ENCODE assay signal across 35 cellular contexts in genomic region chr7:136424058-136424457, GRCh38.
DNase-seq lines count a peak whose midpoint lies in the region; ATAC-seq, FAIRE-seq and TF ChIP-seq lines count a peak whose summit lies in the region.
"Had no signal": no experiment of that assay in that cellular context is flagged by ENCODE, and none has a peak within 500 bp of the region (broad histone marks: within the 10 kb centered on the region; RNA-seq: fewer than 3 reads in every experiment).

No MANE protein-coding gene starts in this region.

- H3K79me2 ChIP-seq in K562 (ENCODE audit: control insufficient read depth, insufficient read depth, low read length) (no peaks in the 10 kb centered on the region), osteoblast (ENCODE audit: insufficient read depth, low read length) (no peaks in the 10 kb centered on the region), GM23338 (replicated peaks; ENCODE audit: insufficient read depth) (no peaks in the 10 kb centered on the region)

- H3K36me3 ChIP-seq in K562 (ENCODE audit: control insufficient read depth, insufficient read depth, low read length) (no peaks in the 10 kb centered on the region), osteoblast (ENCODE audit: insufficient read depth, low read length) (no peaks in the 10 kb centered on the region), ovary (no peaks in the 10 kb centered on the region), GM23338 (ENCODE audit: insufficient read depth) (no peaks in the 10 kb centered on the region)
- H3K36me3 ChIP-seq: BE2C; BLaER1; BLaER1 treated with 17β-estradiol and CSF1 and Interleukin-3, amounts not matched to agents 10 nM and 100 nM had no signal

- no peak overlapping the region for H3K4me2 ChIP-seq in K562 (ENCODE audit: insufficient read depth, low read length)
- H3K4me2 ChIP-seq in osteoblast (ENCODE audit: insufficient read depth, low read length), result no peak overlapping the region
- no peak overlapping the region for H3K4me2 ChIP-seq in GM23338
- H3K4me2 ChIP-seq: A549; BLaER1; BLaER1 treated with 17β-estradiol and CSF1 and Interleukin-3, amounts not matched to agents 10 nM and 100 nM had no signal

- no TSS peak for BruUV-seq in K562 (replicated peaks; lab: Mats Ljungman, UMichigan)

- FAIRE-seq in K562 (lab: Jason Lieb, UNC), result no peak
- FAIRE-seq: A204.1, A549, D721Med had no signal

- H4K20me1 ChIP-seq in K562 (replicated peaks; ENCODE audit: control insufficient read depth, insufficient read depth, low read length) (no peaks in the 10 kb centered on the region), osteoblast (ENCODE audit: insufficient read depth, low read length) (no peaks in the 10 kb centered on the region), GM23338 (replicated peaks; ENCODE audit: insufficient read depth) (no peaks in the 10 kb centered on the region)
- H4K20me1 ChIP-seq: BLaER1; BLaER1 treated with 17β-estradiol and CSF1 and Interleukin-3, amounts not matched to agents 10 nM and 100 nM had no signal

- peaks cover 11% of the 10 kb centered on the region for H3K4me1 Mint-ChIP-seq in GM23338
- H3K4me1 Mint-ChIP-seq: B cell; CD14-positive monocyte; CD4-positive, alpha-beta memory T cell; CD4-positive, CD25-positive, alpha-beta regulatory T cell; CD8-positive, alpha-beta memory T cell had no signal

- H3K9me2 ChIP-seq in GM23338 (ENCODE audit: insufficient read depth), result no peaks in the 10 kb centered on the region

- ATAC-seq in K562 (no peak), GM23338 (no peak)
- ATAC-seq: A549; CD8-positive, alpha-beta T cell had no signal

- CTCF ChIA-PET in K562 (lab: Yijun Ruan, JAX; ENCODE audit: low intra/inter-chr PET ratio), result no interaction called here

- no peaks in the 10 kb centered on the region for H3K4me1 ChIP-seq in K562 (replicated peaks in 1 of 2; ENCODE audit: control insufficient read depth in 2 of 2, insufficient read depth in 2 of 2, low read length in 2 of 2)
- no peaks in the 10 kb centered on the region for H3K4me1 ChIP-seq in osteoblast (ENCODE audit: insufficient read depth, low read length)
- no peaks in the 10 kb centered on the region for H3K4me1 ChIP-seq in ovary (ENCODE audit: insufficient read depth)
- peaks cover 5% of the 10 kb centered on the region; the same call in 1 of the 2 replicates for H3K4me1 ChIP-seq in GM23338 (ENCODE audit: insufficient read depth)
- H3K4me1 ChIP-seq: A549; BE2C; BLaER1; BLaER1 treated with 17β-estradiol and CSF1 and Interleukin-3, amounts not matched to agents 10 nM and 100 nM; Caco-2 had no signal

- no peak overlapping the region for H3K27ac ChIP-seq in K562 (ENCODE audit: extremely low read depth, low read depth, low read length)
- no peak overlapping the region for H3K27ac ChIP-seq in osteoblast (ENCODE audit: low read depth, low read length)
- no peak overlapping the region for H3K27ac ChIP-seq in ovary
- no peak overlapping the region for H3K27ac ChIP-seq in GM23338 (ENCODE audit: low read depth)
- H3K27ac ChIP-seq: 22Rv1; A549; BLaER1; BLaER1 treated with 17β-estradiol and CSF1 and Interleukin-3, amounts not matched to agents 10 nM and 100 nM; C4-2B had no signal

- in situ Hi-C loops in K562 (cut with MboI), result no loop called here

- TF ChIP-seq EP300 in K562 (IDR thresholded peaks at IDR 0.05; ENCODE audit: low read length), result no peak
- no peak for TF ChIP-seq EP300 in ovary (IDR thresholded peaks at IDR 0.05)

- no peaks in the 10 kb centered on the region for H3K9me3 ChIP-seq in K562 (replicated peaks; ENCODE audit: control insufficient read depth, insufficient read depth, low read depth, low read length)
- H3K9me3 ChIP-seq in osteoblast (ENCODE audit: low read depth, low read length), result no peaks in the 10 kb centered on the region
- H3K9me3 ChIP-seq in ovary, result no peaks in the 10 kb centered on the region
- H3K9me3 ChIP-seq: A549; BE2C; BLaER1; BLaER1 treated with 17β-estradiol and CSF1 and Interleukin-3, amounts not matched to agents 10 nM and 100 nM; Caco-2 had no signal

- no peaks in the 10 kb centered on the region for H3K36me3 Mint-ChIP-seq in GM23338 (ENCODE audit: low read depth)
- H3K36me3 Mint-ChIP-seq: CD14-positive monocyte; CD4-positive, alpha-beta memory T cell; CD4-positive, CD25-positive, alpha-beta regulatory T cell; CD8-positive, alpha-beta T cell had no signal

- peaks cover 2% of the 10 kb centered on the region for H3K27me3 Mint-ChIP-seq in GM23338 (ENCODE audit: insufficient read depth, low read depth, poor library complexity)
- H3K27me3 Mint-ChIP-seq: B cell; CD4-positive, alpha-beta memory T cell; CD4-positive, alpha-beta T cell; CD4-positive, CD25-positive, alpha-beta regulatory T cell; CD8-positive, alpha-beta memory T cell had no signal

- no peaks in the 10 kb centered on the region for H3K27me3 ChIP-seq in K562 (ENCODE audit: control insufficient read depth in 2 of 2, insufficient read depth in 2 of 2, low read length in 2 of 2)
- no peaks in the 10 kb centered on the region for H3K27me3 ChIP-seq in osteoblast (ENCODE audit: insufficient read depth, low read length)
- no peaks in the 10 kb centered on the region for H3K27me3 ChIP-seq in ovary
- no peaks in the 10 kb centered on the region for H3K27me3 ChIP-seq in GM23338 (ENCODE audit: insufficient read depth)
- H3K27me3 ChIP-seq: BE2C; BLaER1; BLaER1 treated with 17β-estradiol and CSF1 and Interleukin-3, amounts not matched to agents 10 nM and 100 nM had no signal

- POLR2A ChIA-PET in K562 (lab: Yijun Ruan, JAX), result no interaction called here

- no peak overlapping the region for H2AFZ ChIP-seq in K562 (ENCODE audit: low read depth, low read length)
- no peak overlapping the region for H2AFZ ChIP-seq in osteoblast (ENCODE audit: low read length)
- no peak overlapping the region for H2AFZ ChIP-seq in GM23338

- H3K9me3 Mint-ChIP-seq in GM23338, result peaks cover 4% of the 10 kb centered on the region; the same call in 1 of the 3 replicates

- H3K4me3 ChIP-seq in K562, result no peak overlapping the region
- no peak overlapping the region for H3K4me3 ChIP-seq in osteoblast (ENCODE audit: insufficient read depth, low read length)
- no peak overlapping the region for H3K4me3 ChIP-seq in ovary
- H3K4me3 ChIP-seq in GM23338, result no peak overlapping the region
- H3K4me3 ChIP-seq: A549; BLaER1; BLaER1 treated with 17β-estradiol and CSF1 and Interleukin-3, amounts not matched to agents 10 nM and 100 nM had no signal

- H3F3A ChIP-seq in GM23338 (replicated peaks; ENCODE audit: low read depth), result no peaks in the 10 kb centered on the region

- TF ChIP-seq POLR2A in K562 (conservative IDR thresholded peaks at IDR 0.05) (no peak), ovary (IDR thresholded peaks at IDR 0.05) (no peak)

- DNase-seq in RPMI8226, result peak; percentile 0
- DNase-seq in K562 (ENCODE audit: extremely low read depth in 1 of 4, low spot score in 3 of 4), result no peak
- DNase-seq in osteoblast (ENCODE audit: insufficient read length, low spot score, missing footprints), result peak; percentile 3
- DNase-seq in NK-92 (lab: John Stamatoyannopoulos, UW; ENCODE audit: unreplicated experiment), result no peak
- DNase-seq in ovary, result no peak
- DNase-seq in GM23338 (ENCODE audit: low spot score), result no peak
- DNase-seq: 8988T; ACHN; AML-193; BE2C; C1 segment of cervical spinal cord; Caco-2; Calu3; CD4-positive, alpha-beta memory T cell; CD4-positive, alpha-beta T cell; CD4-positive, CD25-positive, alpha-beta regulatory T cell; CD8-positive, alpha-beta memory T cell; CD8-positive, alpha-beta T cell; COR-L47; DMS 273 treated with DMSO at 0.1 percent for 48 hours; DMS153; DMS53; DMS79; DMS79 treated with DMSO at 0.1 percent for 48 hours; DND-41; EL had no signal

- no peak for TF ChIP-seq RAD21 in K562 (CRISPR knock-in tag; conservative IDR thresholded peaks at IDR 0.05 in 1 of 2, IDR thresholded peaks at IDR 0.05 in 1 of 2)

- H3K27ac Mint-ChIP-seq in GM23338, result no peak overlapping the region
- H3K27ac Mint-ChIP-seq: B cell; CD14-positive monocyte; CD4-positive, alpha-beta memory T cell; CD4-positive, alpha-beta T cell; CD4-positive, CD25-positive, alpha-beta regulatory T cell; CD8-positive, alpha-beta memory T cell; CD8-positive, alpha-beta T cell had no signal

- TF ChIP-seq CTCF in K562 (IDR thresholded peaks at IDR 0.05 in 2 of 3, conservative IDR thresholded peaks at IDR 0.05 in 1 of 3; ENCODE audit: insufficient read depth in 2 of 3, low read depth in 1 of 3, low read length in 3 of 3) (no peak), osteoblast (IDR thresholded peaks at IDR 0.05; ENCODE audit: extremely low read depth, low read depth, low read length) (no peak), ovary (IDR thresholded peaks at IDR 0.05) (no peak), GM23338 (conservative IDR thresholded peaks at IDR 0.05; ENCODE audit: low read depth in 2 of 2) (no peak)

- H3K4me3 Mint-ChIP-seq in GM23338, result no peak overlapping the region
- H3K4me3 Mint-ChIP-seq: B cell; CD14-positive monocyte; CD4-positive, alpha-beta memory T cell; CD4-positive, alpha-beta T cell; CD4-positive, CD25-positive, alpha-beta regulatory T cell; CD8-positive, alpha-beta memory T cell; CD8-positive, alpha-beta T cell had no signal

- H3K9ac ChIP-seq in K562 (ENCODE audit: insufficient read depth in 1 of 2, low read depth in 2 of 2, low read length in 2 of 2), result no peak overlapping the region
- H3K9ac ChIP-seq: BLaER1; BLaER1 treated with 17β-estradiol and CSF1 and Interleukin-3, amounts not matched to agents 10 nM and 100 nM had no signal

- no peaks in the 10 kb centered on the region for H3K9me1 ChIP-seq in K562 (ENCODE audit: control insufficient read depth, insufficient read depth, low read length)

- intact Hi-C loops in K562 (cut with micrococcal nuclease), result no loop called here
- intact Hi-C loops in ovary (cut with DNase I), result loop anchor here in 1 of 4 donors (10.0 kb wide), 1 partner anchor 291 kb away; no protein-coding TSS in a partner anchor

TF ChIP-seq in K562, 482 proteins besides CTCF, POLR2A, EP300 and RAD21 (continues in another document):
- TF ChIP-seq CREM (IDR thresholded peaks at IDR 0.05; ENCODE audit: low read depth), result no peak

TF ChIP-seq in GM23338, 12 proteins besides CTCF, POLR2A, EP300 and RAD21 (continues in another document):
- no peak for TF ChIP-seq EZH2 (IDR thresholded peaks at IDR 0.05; ENCODE audit: low read depth, unreplicated experiment)

Comparison
In these comparisons a context has a peak if more than half of its experiments do, and no peak if none do; other contexts are left out.
1. DNase-seq: peak in RPMI8226 (single experiment) and osteoblast (single experiment); none in K562 (0 of 4), NK-92 (single experiment), ovary (0 of 5) and GM23338 (single experiment).